10 cellular contexts compared by ENCODE assay signal in the genomic region with DNA sequence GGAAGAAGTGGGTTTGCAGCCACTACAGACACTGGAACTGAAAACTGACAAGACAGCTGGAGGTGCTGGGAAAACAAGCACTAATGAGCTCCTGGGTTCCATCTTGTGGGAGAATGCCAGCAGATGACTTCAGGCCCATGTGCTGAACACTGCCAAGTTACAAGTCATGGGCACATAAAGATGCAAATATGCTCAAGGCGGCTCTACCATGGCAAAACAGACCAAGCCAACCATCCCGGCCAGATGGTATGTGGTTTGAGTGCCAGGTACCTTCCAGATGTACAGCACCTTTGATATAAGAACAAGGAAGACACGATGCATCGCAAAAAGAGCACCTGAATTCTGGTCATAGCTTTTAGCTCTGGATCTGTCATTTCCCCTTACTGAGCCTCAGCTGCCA. TPM values are rescaled to one million over a fixed set of nuclear protein-coding genes. Genes with fewer than 3 reads are reported as not detected.
DNase-seq lines count a peak whose midpoint lies in the region; ATAC-seq and TF ChIP-seq lines count a peak whose summit lies in the region.
"Had no signal": no experiment of that assay in that cellular context is flagged by ENCODE, and none has a peak within 500 bp of the region (broad histone marks: within the 10 kb centered on the region; RNA-seq: fewer than 3 reads in every experiment).

No MANE protein-coding gene starts in this region.

- H3K27ac Mint-ChIP-seq in activated T-cell treated with anti-CD3 and anti-CD28 coated beads, Interleukin-2, amount 50 U/mL, for 24 hours: peak overlapping the region; percentile 98
- H3K27ac Mint-ChIP-seq in activated T-helper 1 cell treated with anti-CD3 and anti-CD28 coated beads, Interleukin-12 subunit alpha, Interleukin-12 subunit beta, Interleukin-2, Interleukin-4 antibody, amounts not matched to agents 30 ng/mL and 10 ng/mL and 1 ng/mL, durations not matched to agents 14 hours and 24 hours and 36 hours: peak overlapping the region; percentile 97
- no peak overlapping the region for H3K27ac Mint-ChIP-seq in GM23338

- H3K4me1 ChIP-seq in prostate gland (replicated peaks) (peaks cover 3% of the 10 kb centered on the region), upper lobe of left lung (peaks cover 0 to 21% (median 13%) of the 10 kb centered on the region in 4 donors), GM23338 (ENCODE audit: insufficient read depth) (peaks cover 11% of the 10 kb centered on the region; the same call in 1 of the 2 replicates)

- H3K4me3 ChIP-seq in prostate gland (no peak overlapping the region), upper lobe of left lung (no peak overlapping the region), GM23338 (no peak overlapping the region)
- H3K4me3 ChIP-seq: K562 had no signal

- H3K79me2 ChIP-seq in GM23338 (replicated peaks; ENCODE audit: insufficient read depth): no peaks in the 10 kb centered on the region

- H4K20me1 ChIP-seq in GM23338 (replicated peaks; ENCODE audit: insufficient read depth): no peaks in the 10 kb centered on the region; the same call in 1 of the 2 replicates

- H3K27ac ChIP-seq in prostate gland (no peak overlapping the region), upper lobe of left lung (no peak overlapping the region), GM23338 (ENCODE audit: low read depth) (no peak overlapping the region)

- peaks cover 96% of the 10 kb centered on the region for H3K36me3 Mint-ChIP-seq in activated T-cell treated with anti-CD3 and anti-CD28 coated beads, Interleukin-2, amount 50 U/mL, for 24 hours (ENCODE audit: low read depth)
- peaks cover 84% of the 10 kb centered on the region for H3K36me3 Mint-ChIP-seq in activated T-helper 1 cell treated with anti-CD3 and anti-CD28 coated beads, Interleukin-12 subunit alpha, Interleukin-12 subunit beta, Interleukin-2, Interleukin-4 antibody, amounts not matched to agents 30 ng/mL and 10 ng/mL and 1 ng/mL, durations not matched to agents 14 hours and 24 hours and 36 hours (ENCODE audit: low read depth)
- H3K36me3 Mint-ChIP-seq in GM23338 (ENCODE audit: low read depth): no peaks in the 10 kb centered on the region

- no peaks in the 10 kb centered on the region for H3K9me3 ChIP-seq in prostate gland
- H3K9me3 ChIP-seq in upper lobe of left lung: no peaks in the 10 kb centered on the region

- H2AFZ ChIP-seq in GM23338: no peak overlapping the region

- H3K9me3 Mint-ChIP-seq in activated T-cell treated with anti-CD3 and anti-CD28 coated beads, Interleukin-2, amount 50 U/mL, for 24 hours: no peaks in the 10 kb centered on the region
- no peaks in the 10 kb centered on the region for H3K9me3 Mint-ChIP-seq in activated T-helper 1 cell treated with anti-CD3 and anti-CD28 coated beads, Interleukin-12 subunit alpha, Interleukin-12 subunit beta, Interleukin-2, Interleukin-4 antibody, amounts not matched to agents 30 ng/mL and 10 ng/mL and 1 ng/mL, durations not matched to agents 14 hours and 24 hours and 36 hours
- no peaks in the 10 kb centered on the region for H3K9me3 Mint-ChIP-seq in GM23338

- TF ChIP-seq POLR2A in prostate gland (IDR thresholded peaks at IDR 0.05) (no peak), upper lobe of left lung (IDR thresholded peaks at IDR 0.05) (no peak)

- in situ Hi-C loops in ACHN (cut with HindIII; ENCODE audit: low pct_ligation_motif_present, low pct_unique_long_range_greater_than_20kb, low sequenced_read_pairs): no loop called here

- no peak for TF ChIP-seq EP300 in upper lobe of left lung (IDR thresholded peaks at IDR 0.05)

- H3K27me3 Mint-ChIP-seq in activated T-cell treated with anti-CD3 and anti-CD28 coated beads, Interleukin-2, amount 50 U/mL, for 24 hours: no peaks in the 10 kb centered on the region
- no peaks in the 10 kb centered on the region for H3K27me3 Mint-ChIP-seq in activated T-helper 1 cell treated with anti-CD3 and anti-CD28 coated beads, Interleukin-12 subunit alpha, Interleukin-12 subunit beta, Interleukin-2, Interleukin-4 antibody, amounts not matched to agents 30 ng/mL and 10 ng/mL and 1 ng/mL, durations not matched to agents 14 hours and 24 hours and 36 hours (ENCODE audit: insufficient read depth)
- peaks cover 12% of the 10 kb centered on the region for H3K27me3 Mint-ChIP-seq in GM23338 (ENCODE audit: insufficient read depth, low read depth, poor library complexity)

- H3K4me3 Mint-ChIP-seq in activated T-cell treated with anti-CD3 and anti-CD28 coated beads, Interleukin-2, amount 50 U/mL, for 24 hours: no peak overlapping the region
- no peak overlapping the region for H3K4me3 Mint-ChIP-seq in activated T-helper 1 cell treated with anti-CD3 and anti-CD28 coated beads, Interleukin-12 subunit alpha, Interleukin-12 subunit beta, Interleukin-2, Interleukin-4 antibody, amounts not matched to agents 30 ng/mL and 10 ng/mL and 1 ng/mL, durations not matched to agents 14 hours and 24 hours and 36 hours
- H3K4me3 Mint-ChIP-seq in GM23338: no peak overlapping the region

- no peak for TF ChIP-seq CTCF in prostate gland (IDR thresholded peaks at IDR 0.05)
- TF ChIP-seq CTCF in upper lobe of left lung (IDR thresholded peaks at IDR 0.05): no peak
- TF ChIP-seq CTCF in GM23338 (conservative IDR thresholded peaks at IDR 0.05; ENCODE audit: low read depth in 2 of 2): no peak

- H3F3A ChIP-seq in GM23338 (replicated peaks; ENCODE audit: low read depth): no peaks in the 10 kb centered on the region

- intact Hi-C loops in activated T-helper 1 cell treated with anti-CD3 and anti-CD28 coated beads, Interleukin-12 subunit alpha, Interleukin-12 subunit beta, Interleukin-2, Interleukin-4 antibody, amounts not matched to agents 30 ng/mL and 10 ng/mL and 1 ng/mL, durations not matched to agents 14 hours and 24 hours and 36 hours (cut with micrococcal nuclease): no loop called here
- intact Hi-C loops in prostate gland (cut with DNase I): loop anchor here (5.0 kb wide), 4 partner anchors 102 to 612 kb away; a partner anchor contains a TSS

- peaks cover 92% of the 10 kb centered on the region for H3K4me1 Mint-ChIP-seq in activated T-cell treated with anti-CD3 and anti-CD28 coated beads, Interleukin-2, amount 50 U/mL, for 24 hours (ENCODE audit: low read depth)
- H3K4me1 Mint-ChIP-seq in activated T-helper 1 cell treated with anti-CD3 and anti-CD28 coated beads, Interleukin-12 subunit alpha, Interleukin-12 subunit beta, Interleukin-2, Interleukin-4 antibody, amounts not matched to agents 30 ng/mL and 10 ng/mL and 1 ng/mL, durations not matched to agents 14 hours and 24 hours and 36 hours (ENCODE audit: low read depth): peaks cover 90% of the 10 kb centered on the region
- H3K4me1 Mint-ChIP-seq in GM23338: peaks cover 8% of the 10 kb centered on the region

- no peak for DNase-seq in activated T-cell treated with anti-CD3 and anti-CD28 coated beads, Interleukin-2, amount 50 U/mL, for 24 hours
- DNase-seq in activated T-cell treated with anti-CD3 and anti-CD28 coated beads, Interleukin-2, amount 50 U/mL, for 1 hour: no peak
- DNase-seq in NCI-H2029 treated with DMSO at 0.1 percent for 48 hours (lab: John Stamatoyannopoulos, UW) (peak; percentile 58), prostate gland (ENCODE audit: low spot score) (peak; percentile 22), ACHN (no peak), upper lobe of left lung (no peak), GM23338 (ENCODE audit: low spot score) (no peak)
- DNase-seq in activated T-helper 1 cell treated with anti-CD3 and anti-CD28 coated beads, Interleukin-12 subunit alpha, Interleukin-12 subunit beta, Interleukin-2, Interleukin-4 antibody, amounts not matched to agents 30 ng/mL and 10 ng/mL and 1 ng/mL, durations not matched to agents 14 hours and 24 hours and 36 hours (ENCODE audit: low spot score): no peak

- ATAC-seq in upper lobe of left lung (ENCODE audit: low FRiP score in 2 of 2) (no peak), GM23338 (no peak)

- H3K36me3 ChIP-seq in prostate gland: no peaks in the 10 kb centered on the region
- no peaks in the 10 kb centered on the region for H3K36me3 ChIP-seq in upper lobe of left lung
- H3K36me3 ChIP-seq in GM23338 (ENCODE audit: insufficient read depth): no peaks in the 10 kb centered on the region

- H3K4me2 ChIP-seq in GM23338: no peak overlapping the region

- no peaks in the 10 kb centered on the region for H3K9me2 ChIP-seq in GM23338 (ENCODE audit: insufficient read depth)

- 40% methylated on average over 4 of the region's 4 CpGs for WGBS in prostate gland
- WGBS in upper lobe of left lung, 2 donors: 95 to 97% methylated on average over 4 of the region's 4 CpGs

- H3K27me3 ChIP-seq in prostate gland (replicated peaks; ENCODE audit: insufficient read depth) (no peaks in the 10 kb centered on the region), upper lobe of left lung (no peaks in the 10 kb centered on the region), GM23338 (ENCODE audit: insufficient read depth) (peaks cover 23% of the 10 kb centered on the region)

RNA-seq across cellular contexts. Expression of a gene that starts 19.9 kb away (rescaled TPM):
- total RNA-seq in activated T-helper 1 cell treated with anti-CD3 and anti-CD28 coated beads, Interleukin-12 subunit alpha, Interleukin-12 subunit beta, Interleukin-2, Interleukin-4 antibody, amounts not matched to agents 30 ng/mL and 10 ng/mL and 1 ng/mL, durations not matched to agents 14 hours and 24 hours and 36 hours: 200 and 207 TPM in 2 replicates
- total RNA-seq in prostate gland (1 to 10 TPM in 1 of 2 donors, under 1 TPM in 1; 0.32 to 2.4 TPM), upper lobe of left lung (1 to 10 TPM; 2.6 to 6.5 (median 4.8) TPM)
- not detected in 2 replicates for total RNA-seq in GM23338 (2014; rRNA removed; shearing (Covaris generic))
- polyA plus RNA-seq in GM23338 (2016; fragmentation: Nextera tagmentation; extraction: Ambion mirVana): not detected in 2 replicates
- polyA plus RNA-seq: BJ, K562 had no signal

Comparison
In these comparisons a context has a peak if more than half of its experiments do, and no peak if none do; other contexts are left out.
1. DNase-seq: peak in NCI-H2029 treated with DMSO at 0.1 percent for 48 hours (single experiment) and prostate gland (single experiment); none in activated T-cell treated with anti-CD3 and anti-CD28 coated beads, Interleukin-2, amount 50 U/mL, for 24 hours (single experiment), activated T-cell treated with anti-CD3 and anti-CD28 coated beads, Interleukin-2, amount 50 U/mL, for 1 hour (single experiment), activated T-helper 1 cell treated with anti-CD3 and anti-CD28 coated beads, Interleukin-12 subunit alpha, Interleukin-12 subunit beta, Interleukin-2, Interleukin-4 antibody, amounts not matched to agents 30 ng/mL and 10 ng/mL and 1 ng/mL, durations not matched to agents 14 hours and 24 hours and 36 hours (single experiment), ACHN (single experiment), upper lobe of left lung (0 of 2) and GM23338 (single experiment).
2. RNA of a gene that starts 19.9 kb away (total RNA-seq): 200 to 207 TPM in activated T-helper 1 cell treated with anti-CD3 and anti-CD28 coated beads, Interleukin-12 subunit alpha, Interleukin-12 subunit beta, Interleukin-2, Interleukin-4 antibody, amounts not matched to agents 30 ng/mL and 10 ng/mL and 1 ng/mL, durations not matched to agents 14 hours and 24 hours and 36 hours; 2.6 to 6.5 TPM in upper lobe of left lung, 0.32 to 2.4 TPM in prostate gland and not detected in GM23338; every median in the first group is over 10 times any median in the second.